8 cellular contexts compared by ENCODE assay signal in genomic region chr22:30605449-30606110, GRCh38. TPM values are rescaled to one million over a fixed set of nuclear protein-coding genes. Genes with fewer than 3 reads are reported as not detected.
DNase-seq lines count a peak whose midpoint lies in the region; ATAC-seq and TF ChIP-seq lines count a peak whose summit lies in the region.

No MANE protein-coding gene starts in this region.

- no peaks in the 10 kb centered on the region for H3K9me3 ChIP-seq in MG63
- H3K9me3 ChIP-seq in breast epithelium, result no peaks in the 10 kb centered on the region

- H3K4me1 ChIP-seq in breast epithelium, result peaks cover 0 to 7% of the 10 kb centered on the region in 2 donors

- H3K4me3 ChIP-seq in MG63 (no peak overlapping the region), breast epithelium (peak overlapping the region; percentile 56 to 83 (median 68))

- H3K27ac ChIP-seq in breast epithelium, result peak overlapping the region in 1 of 2 donors; percentile 73

- TF ChIP-seq POLR2A in breast epithelium (IDR thresholded peaks at IDR 0.05), result no peak

- ATAC-seq in left colon (no peak), GM21515 (IDR thresholded peaks at IDR 0.05; ENCODE audit: unreplicated experiment) (no peak)

- DNase-seq in ELR (ENCODE audit: low read depth) (peak; percentile 68), MG63 (peak; percentile 27), T-helper 2 cell (peak in 3 of 5 experiments; percentile 23 to 48 (median 27)), breast epithelium (ENCODE audit: low spot score in 2 of 2) (no peak), left colon (peak; percentile 67 to 79), KG1 (lab: John Stamatoyannopoulos, UW) (no peak)
- peak; percentile 40 for DNase-seq in stimulated activated CD4-positive, alpha-beta T cell treated with anti-CD3 and anti-CD28 coated beads, Interleukin-4, amount 100 ng/mL, for 24 hours

- H3K27me3 ChIP-seq in MG63 (no peaks in the 10 kb centered on the region), breast epithelium (no peaks in the 10 kb centered on the region)

- intact Hi-C loops in breast epithelium (cut with DNase I; ENCODE audit: low total_unique reads) (no loop called here), left colon (cut with DNase I, micrococcal nuclease) (no loop called here)

- H3K36me3 ChIP-seq in MG63, result no peaks in the 10 kb centered on the region
- no peaks in the 10 kb centered on the region for H3K36me3 ChIP-seq in breast epithelium

- TF ChIP-seq CTCF in breast epithelium (IDR thresholded peaks at IDR 0.05), result peak; percentile 36 to 56 (median 39)

RNA-seq across cellular contexts. Expression of gene TCN2, which starts 1.4 kb away (rescaled TPM):
- total RNA-seq in MG63 (2014; rRNA removed; shearing (Covaris generic); ENCODE audit: low replicate concordance), result 1.2 TPM in 1 of 2 replicates, not detected in the other
- total RNA-seq in breast epithelium, result 10 to 100 TPM; 32.4 to 69.8 (median 36.7) TPM
- 10 to 100 TPM; 29.4 to 58.2 TPM for total RNA-seq in left colon

RNA-seq across cellular contexts. Expression of gene PES1, which starts 13.9 kb away (rescaled TPM):
- total RNA-seq in MG63 (2014; rRNA removed; shearing (Covaris generic); ENCODE audit: low replicate concordance), result 150 and 165 TPM in 2 replicates
- total RNA-seq in breast epithelium (10 to 100 TPM; 45.3 to 65.1 (median 56.4) TPM), left colon (10 to 100 TPM; 36.4 to 48.3 TPM)

RNA-seq across cellular contexts. Expression of gene SLC35E4, which starts 30.0 kb away (rescaled TPM):
- 11.3 and 12.5 TPM in 2 replicates for total RNA-seq in MG63 (2014; rRNA removed; shearing (Covaris generic); ENCODE audit: low replicate concordance)
- total RNA-seq in breast epithelium (1 to 10 TPM; 3.4 to 8.5 (median 4.8) TPM), left colon (1 to 10 TPM; 8.3 to 9.9 TPM)

RNA-seq across cellular contexts. Expression of gene GAL3ST1, which starts 31.1 kb away (rescaled TPM):
- not detected in 2 replicates for total RNA-seq in MG63 (2014; rRNA removed; shearing (Covaris generic); ENCODE audit: low replicate concordance)
- total RNA-seq in breast epithelium, result 1 to 10 TPM; 1.3 to 2.6 (median 1.3) TPM
- 10 to 100 TPM; 12.1 to 17.4 TPM for total RNA-seq in left colon

RNA-seq across cellular contexts. Expression of gene SEC14L6, which starts 59.0 kb away (rescaled TPM):
- not detected in 2 replicates for total RNA-seq in MG63 (2014; rRNA removed; shearing (Covaris generic); ENCODE audit: low replicate concordance)
- total RNA-seq in breast epithelium (under 1 TPM in 2 of 3 donors, not detected in 1; 0.33 to 0.73 TPM), left colon (under 1 TPM; 0.11 to 0.27 TPM)

Comparison
In these comparisons a context has a peak if more than half of its experiments do, and no peak if none do; other contexts are left out.
1. DNase-seq: peak in ELR (single experiment), MG63 (single experiment), T-helper 2 cell (3 of 5), left colon (2 of 2) and stimulated activated CD4-positive, alpha-beta T cell treated with anti-CD3 and anti-CD28 coated beads, Interleukin-4, amount 100 ng/mL, for 24 hours (single experiment); none in breast epithelium (0 of 2) and KG1 (single experiment).
2. RNA of gene TCN2, which starts 1.4 kb away (total RNA-seq): 29.4 to 58.2 TPM in left colon and 32.4 to 69.8 TPM in breast epithelium; 1.2 TPM in MG63; every median in the first group is over 10 times any median in the second.